ENCODE assay signal across 10 cellular contexts in the genomic region with DNA sequence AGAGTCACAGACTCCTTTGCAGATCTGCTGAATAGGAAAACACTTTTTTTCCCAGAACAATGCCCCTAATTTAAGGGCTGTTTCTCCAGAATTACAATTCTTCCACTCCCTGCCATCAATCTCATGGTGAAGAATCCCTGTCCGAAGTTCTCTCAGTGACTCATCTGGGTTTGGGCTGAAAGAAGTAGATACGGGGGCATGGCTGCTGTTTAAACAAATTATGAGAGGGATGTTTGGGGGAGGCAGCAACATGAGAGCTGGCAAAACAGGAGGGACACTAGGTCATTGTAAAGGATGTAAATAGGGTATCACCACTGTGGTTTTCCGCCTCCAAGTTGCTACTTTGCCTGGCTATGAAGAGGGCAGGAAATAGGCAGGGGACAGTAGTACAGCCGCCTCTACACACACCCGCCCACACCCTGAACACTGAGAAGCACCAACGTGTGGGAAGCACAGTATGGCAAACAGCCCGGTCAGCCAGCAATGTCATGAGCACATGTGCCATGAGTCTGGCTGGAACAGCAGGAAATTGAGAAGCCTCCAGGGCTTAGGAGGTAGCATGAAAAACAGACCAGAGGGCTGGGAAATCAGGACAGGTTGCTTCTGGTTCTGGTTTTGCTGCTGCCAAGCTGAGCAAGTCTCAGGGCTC. TPM values are rescaled to one million over a fixed set of nuclear protein-coding genes. Genes with fewer than 3 reads are reported as not detected.
DNase-seq lines count a peak whose midpoint lies in the region; ATAC-seq and TF ChIP-seq lines count a peak whose summit lies in the region.
"Had no signal": no experiment of that assay in that cellular context is flagged by ENCODE, and none has a peak within 500 bp of the region (broad histone marks: within the 10 kb centered on the region; RNA-seq: fewer than 3 reads in every experiment).

No MANE protein-coding gene starts in this region.

- no peak overlapping the region for H3K27ac Mint-ChIP-seq in WTC11

- peak; percentile 90 for ATAC-seq in left ventricle myocardium superior
- no peak for ATAC-seq in GM18511 (IDR thresholded peaks at IDR 0.05; ENCODE audit: unreplicated experiment)
- no peak for ATAC-seq in WTC11

- no peak overlapping the region; the same call in 1 of the 2 replicates for H3K4me3 ChIP-seq in WERI-Rb-1 (ENCODE audit: low read depth, low read length)
- H3K4me3 ChIP-seq in subcutaneous abdominal adipose tissue (ENCODE audit: low read depth in 1 of 5, low read length in 5 of 5) = no peak overlapping the region

- peaks cover 7 to 43% (median 18%) of the 10 kb centered on the region in 5 donors for H3K4me1 ChIP-seq in subcutaneous abdominal adipose tissue (ENCODE audit: control insufficient read depth in 5 of 5, insufficient read depth in 5 of 5, low read length in 5 of 5)

- DNase-seq in DMS 273 (lab: John Stamatoyannopoulos, UW; ENCODE audit: unreplicated experiment) (peak; percentile 21), DMS 273 treated with DMSO at 0.1 percent for 48 hours (lab: John Stamatoyannopoulos, UW) (no peak), WERI-Rb-1 (no peak), left ventricle myocardium superior (peak; percentile 67), WTC11 (ENCODE audit: low spot score) (no peak)
- DNase-seq in activated CD4-positive, alpha-beta T cell treated with anti-CD3 and anti-CD28 coated beads, Interleukin-2, amount 50 U/mL, for 4 hours = no peak

- H3K36me3 Mint-ChIP-seq in WTC11 = no peaks in the 10 kb centered on the region; the same call in 1 of the 2 replicates

- peak overlapping the region; percentile 50 for H3K27ac ChIP-seq in WERI-Rb-1
- peak overlapping the region; percentile 63 for H3K27ac ChIP-seq in subcutaneous abdominal adipose tissue (ENCODE audit: low read depth, low read length)
- H3K27ac ChIP-seq: 22Rv1, KMS-11 had no signal

- H3K27me3 Mint-ChIP-seq in WTC11 (ENCODE audit: low read depth) = no peaks in the 10 kb centered on the region

- CTCF ChIA-PET in WTC11 (lab: Charles Lee) = no interaction called here

- no peaks in the 10 kb centered on the region for H3K4me1 Mint-ChIP-seq in WTC11

- no peaks in the 10 kb centered on the region for H3K9me3 Mint-ChIP-seq in WTC11

- intact Hi-C loops in left ventricle myocardium superior (cut with micrococcal nuclease) = no loop called here

- H3K9me3 ChIP-seq in WERI-Rb-1 (ENCODE audit: severe bottlenecking) (no peaks in the 10 kb centered on the region), subcutaneous abdominal adipose tissue (ENCODE audit: control insufficient read depth in 5 of 5, low read length in 5 of 5) (no peaks in the 10 kb centered on the region)

- H3K27me3 ChIP-seq in WERI-Rb-1 (ENCODE audit: insufficient read depth, low read depth, severe bottlenecking) (no peaks in the 10 kb centered on the region), subcutaneous abdominal adipose tissue (ENCODE audit: control insufficient read depth in 5 of 5, insufficient read depth in 4 of 5, low read length in 5 of 5) (no peaks in the 10 kb centered on the region)

- H3K9ac ChIP-seq in subcutaneous abdominal adipose tissue (ENCODE audit: low read length in 5 of 5) = peak overlapping the region in 1 of 5 donors; percentile 12
- H3K9ac ChIP-seq: KMS-11 had no signal

- H3K4me3 Mint-ChIP-seq in WTC11 = no peak overlapping the region

- POLR2A ChIA-PET in WTC11 (lab: Charles Lee) = no interaction called here

- H3K36me3 ChIP-seq in WERI-Rb-1 = peaks cover 33% of the 10 kb centered on the region
- H3K36me3 ChIP-seq in subcutaneous abdominal adipose tissue (ENCODE audit: control insufficient read depth in 5 of 5, insufficient read depth in 5 of 5, low read length in 5 of 5) = peaks cover 9 to 38% (median 32%) of the 10 kb centered on the region in 5 donors

- no peak for TF ChIP-seq CTCF in WERI-Rb-1 (IDR thresholded peaks at IDR 0.05; ENCODE audit: low read depth, low read length)
- TF ChIP-seq CTCF in WTC11 (IDR thresholded peaks at IDR 0.05) = no peak

TF ChIP-seq in WTC11, 78 proteins besides CTCF, POLR2A, EP300 and RAD21:
- TF ChIP-seq, protein P1, sequence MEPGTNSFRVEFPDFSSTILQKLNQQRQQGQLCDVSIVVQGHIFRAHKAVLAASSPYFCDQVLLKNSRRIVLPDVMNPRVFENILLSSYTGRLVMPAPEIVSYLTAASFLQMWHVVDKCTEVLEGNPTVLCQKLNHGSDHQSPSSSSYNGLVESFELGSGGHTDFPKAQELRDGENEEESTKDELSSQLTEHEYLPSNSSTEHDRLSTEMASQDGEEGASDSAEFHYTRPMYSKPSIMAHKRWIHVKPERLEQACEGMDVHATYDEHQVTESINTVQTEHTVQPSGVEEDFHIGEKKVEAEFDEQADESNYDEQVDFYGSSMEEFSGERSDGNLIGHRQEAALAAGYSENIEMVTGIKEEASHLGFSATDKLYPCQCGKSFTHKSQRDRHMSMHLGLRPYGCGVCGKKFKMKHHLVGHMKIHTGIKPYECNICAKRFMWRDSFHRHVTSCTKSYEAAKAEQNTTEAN (CRISPR knock-in tag; IDR thresholded peaks at IDR 0.05) = no peak
- TF ChIP-seq OVOL2 (CRISPR knock-in tag; IDR thresholded peaks at IDR 0.05; ENCODE audit: borderline replicate concordance) (no peak), ZNF138 (CRISPR knock-in tag; conservative IDR thresholded peaks at IDR 0.05) (no peak), SMAD4 (CRISPR knock-in tag; IDR thresholded peaks at IDR 0.05) (no peak)
- TF ChIP-seq, protein P2, sequence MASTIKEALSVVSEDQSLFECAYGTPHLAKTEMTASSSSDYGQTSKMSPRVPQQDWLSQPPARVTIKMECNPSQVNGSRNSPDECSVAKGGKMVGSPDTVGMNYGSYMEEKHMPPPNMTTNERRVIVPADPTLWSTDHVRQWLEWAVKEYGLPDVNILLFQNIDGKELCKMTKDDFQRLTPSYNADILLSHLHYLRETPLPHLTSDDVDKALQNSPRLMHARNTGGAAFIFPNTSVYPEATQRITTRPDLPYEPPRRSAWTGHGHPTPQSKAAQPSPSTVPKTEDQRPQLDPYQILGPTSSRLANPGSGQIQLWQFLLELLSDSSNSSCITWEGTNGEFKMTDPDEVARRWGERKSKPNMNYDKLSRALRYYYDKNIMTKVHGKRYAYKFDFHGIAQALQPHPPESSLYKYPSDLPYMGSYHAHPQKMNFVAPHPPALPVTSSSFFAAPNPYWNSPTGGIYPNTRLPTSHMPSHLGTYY (CRISPR knock-in tag; IDR thresholded peaks at IDR 0.05) = no peak
- TF ChIP-seq, protein P3, sequence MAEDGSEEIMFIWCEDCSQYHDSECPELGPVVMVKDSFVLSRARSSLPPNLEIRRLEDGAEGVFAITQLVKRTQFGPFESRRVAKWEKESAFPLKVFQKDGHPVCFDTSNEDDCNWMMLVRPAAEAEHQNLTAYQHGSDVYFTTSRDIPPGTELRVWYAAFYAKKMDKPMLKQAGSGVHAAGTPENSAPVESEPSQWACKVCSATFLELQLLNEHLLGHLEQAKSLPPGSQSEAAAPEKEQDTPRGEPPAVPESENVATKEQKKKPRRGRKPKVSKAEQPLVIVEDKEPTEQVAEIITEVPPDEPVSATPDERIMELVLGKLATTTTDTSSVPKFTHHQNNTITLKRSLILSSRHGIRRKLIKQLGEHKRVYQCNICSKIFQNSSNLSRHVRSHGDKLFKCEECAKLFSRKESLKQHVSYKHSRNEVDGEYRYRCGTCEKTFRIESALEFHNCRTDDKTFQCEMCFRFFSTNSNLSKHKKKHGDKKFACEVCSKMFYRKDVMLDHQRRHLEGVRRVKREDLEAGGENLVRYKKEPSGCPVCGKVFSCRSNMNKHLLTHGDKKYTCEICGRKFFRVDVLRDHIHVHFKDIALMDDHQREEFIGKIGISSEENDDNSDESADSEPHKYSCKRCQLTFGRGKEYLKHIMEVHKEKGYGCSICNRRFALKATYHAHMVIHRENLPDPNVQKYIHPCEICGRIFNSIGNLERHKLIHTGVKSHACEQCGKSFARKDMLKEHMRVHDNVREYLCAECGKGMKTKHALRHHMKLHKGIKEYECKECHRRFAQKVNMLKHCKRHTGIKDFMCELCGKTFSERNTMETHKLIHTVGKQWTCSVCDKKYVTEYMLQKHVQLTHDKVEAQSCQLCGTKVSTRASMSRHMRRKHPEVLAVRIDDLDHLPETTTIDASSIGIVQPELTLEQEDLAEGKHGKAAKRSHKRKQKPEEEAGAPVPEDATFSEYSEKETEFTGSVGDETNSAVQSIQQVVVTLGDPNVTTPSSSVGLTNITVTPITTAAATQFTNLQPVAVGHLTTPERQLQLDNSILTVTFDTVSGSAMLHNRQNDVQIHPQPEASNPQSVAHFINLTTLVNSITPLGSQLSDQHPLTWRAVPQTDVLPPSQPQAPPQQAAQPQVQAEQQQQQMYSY (CRISPR knock-in tag; IDR thresholded peaks at IDR 0.05) = no peak
TF ChIP-seq in WTC11: peak in this region for 0.

RNA-seq across cellular contexts. Expression of a gene that starts 17.2 kb away (rescaled TPM):
- 64.4 TPM for total RNA-seq in left ventricle myocardium superior
- 48.1 to 50.2 TPM (median 49.7 TPM) in 3 replicates for total RNA-seq in WTC11 (2021)

RNA-seq across cellular contexts. Expression of a gene that starts 38.7 kb away (rescaled TPM):
- total RNA-seq in left ventricle myocardium superior (1.5 TPM), WTC11 (2021) (not detected in 3 replicates)

RNA-seq across cellular contexts. Expression of a gene that starts 39.4 kb away (rescaled TPM):
- not detected for total RNA-seq in left ventricle myocardium superior
- not detected in 3 replicates for total RNA-seq in WTC11 (2021)

Comparison
In these comparisons a context has a peak if more than half of its experiments do, and no peak if none do; other contexts are left out.
1. DNase-seq: peak in DMS 273 (single experiment) and left ventricle myocardium superior (single experiment); none in DMS 273 treated with DMSO at 0.1 percent for 48 hours (single experiment), WERI-Rb-1 (single experiment), WTC11 (single experiment) and activated CD4-positive, alpha-beta T cell treated with anti-CD3 and anti-CD28 coated beads, Interleukin-2, amount 50 U/mL, for 4 hours (0 of 2).